2 cellular contexts compared by ENCODE assay signal in genomic region chr5:54317511-54318260, GRCh38.
TF ChIP-seq lines count a peak whose summit lies in the region.

No MANE protein-coding gene starts in this region.

TF ChIP-seq in IMR-90, 13 proteins besides CTCF, POLR2A, EP300 and RAD21 (continued from another document):
- no peak for TF ChIP-seq ELK1 (IDR thresholded peaks at IDR 0.05; ENCODE audit: borderline replicate concordance, low read depth, low read length)
- peak; percentile 21; the same call in 1 of the 2 replicates for TF ChIP-seq FOS (IDR thresholded peaks at IDR 0.05; ENCODE audit: low read depth, low read length)
- TF ChIP-seq NFE2L2 (IDR thresholded peaks at IDR 0.05; ENCODE audit: low read depth, low read length), result no peak

TF ChIP-seq in K562, 482 proteins besides CTCF, POLR2A, EP300 and RAD21 (continued from another document):
- TF ChIP-seq DPF2 (IDR thresholded peaks at IDR 0.05) (0 out of 2 replicates have a peak, but pooled peaks have one; percentile 44), ARID1B (IDR thresholded peaks at IDR 0.05) (peak; percentile 45; the same call in 1 of the 2 replicates), CBFA2T3 (IDR thresholded peaks at IDR 0.05) (peak; percentile 50), RBFOX2 (IDR thresholded peaks at IDR 0.05; ENCODE audit: low read depth, low read length) (peak; percentile 48), POLR2G (IDR thresholded peaks at IDR 0.05; ENCODE audit: low read depth, low read length) (peak; percentile 18; the same call in 1 of the 2 replicates), FOSL1 (tag; conservative IDR thresholded peaks at IDR 0.05) (peak; percentile 38; the same call in 1 of the 2 replicates)
